Comparison of ENCODE assay signal across 18 cellular contexts in genomic region chr6:168735268-168735949, GRCh38.
"Had no signal": no experiment of that assay in that cellular context is flagged by ENCODE, and none has a peak within 500 bp of the region (broad histone marks: within the 10 kb centered on the region; RNA-seq: fewer than 3 reads in every experiment).

No MANE protein-coding gene starts in this region.

- H3K27me3 ChIP-seq: brain microvascular endothelial cell, foreskin keratinocyte had no signal

- H3K36me3 ChIP-seq: brain microvascular endothelial cell had no signal

- H3K27ac Mint-ChIP-seq: activated naive CD4-positive, alpha-beta T cell treated with anti-CD3 and anti-CD28 coated beads, Interleukin-2, amount 50 U/mL, for 72 hours; dendritic cell treated with granulocyte-macrophage colony-stimulating factor and Interleukin-4, amounts not matched to agents 40 ng/mL and 50 ng/mL, for 4 days; mesothelial cell of epicardium; naive thymus-derived CD8-positive, alpha-beta T cell; WTC11 had no signal

- H3K27ac ChIP-seq: brain microvascular endothelial cell, foreskin keratinocyte had no signal

- FAIRE-seq: kidney, urothelium cell line had no signal

- ATAC-seq: activated naive CD4-positive, alpha-beta T cell treated with anti-CD3 and anti-CD28 coated beads, Interleukin-2, amount 50 U/mL, for 72 hours; foreskin keratinocyte; left lobe of liver; naive thymus-derived CD8-positive, alpha-beta T cell; stimulated activated naive CD8-positive, alpha-beta T cell treated with anti-CD3 and anti-CD28 coated beads, Interleukin-15, Interleukin-2, amounts not matched to agents 100 U/mL and 50 U/mL, for 24 hours; WTC11 had no signal

- H3K9me3 Mint-ChIP-seq: activated naive CD4-positive, alpha-beta T cell treated with anti-CD3 and anti-CD28 coated beads, Interleukin-2, amount 50 U/mL, for 72 hours had no signal

- H3K27me3 Mint-ChIP-seq: dendritic cell treated with granulocyte-macrophage colony-stimulating factor and Interleukin-4, amounts not matched to agents 40 ng/mL and 50 ng/mL, for 4 days had no signal

- H3K4me3 Mint-ChIP-seq: dendritic cell treated with granulocyte-macrophage colony-stimulating factor and Interleukin-4, amounts not matched to agents 40 ng/mL and 50 ng/mL, for 4 days; mesothelial cell of epicardium; naive thymus-derived CD8-positive, alpha-beta T cell; WTC11 had no signal

- H3K4me1 ChIP-seq: foreskin keratinocyte had no signal

- DNase-seq: activated gamma-delta T cell treated with Interleukin-2 at 50 U/mL for 16 hours; activated T-cell treated with anti-CD3 and anti-CD28 coated beads, Interleukin-2, amount 50 U/mL, for 1 hour; aorta; brain microvascular endothelial cell; effector CD4-positive, alpha-beta T cell; foreskin keratinocyte; kidney; mammary epithelial cell; naive thymus-derived CD8-positive, alpha-beta T cell; stimulated activated CD4-positive, alpha-beta T cell treated with anti-CD3 and anti-CD28 coated beads, Interleukin-4, amount 100 ng/mL, for 4 hours; stimulated activated naive CD8-positive, alpha-beta T cell treated with anti-CD3 and anti-CD28 coated beads, Interleukin-15, Interleukin-2, amounts not matched to agents 100 U/mL and 50 U/mL, for 24 hours; T1000 had no signal
